ENCODE assay signal across 17 cellular contexts in the genomic region with DNA sequence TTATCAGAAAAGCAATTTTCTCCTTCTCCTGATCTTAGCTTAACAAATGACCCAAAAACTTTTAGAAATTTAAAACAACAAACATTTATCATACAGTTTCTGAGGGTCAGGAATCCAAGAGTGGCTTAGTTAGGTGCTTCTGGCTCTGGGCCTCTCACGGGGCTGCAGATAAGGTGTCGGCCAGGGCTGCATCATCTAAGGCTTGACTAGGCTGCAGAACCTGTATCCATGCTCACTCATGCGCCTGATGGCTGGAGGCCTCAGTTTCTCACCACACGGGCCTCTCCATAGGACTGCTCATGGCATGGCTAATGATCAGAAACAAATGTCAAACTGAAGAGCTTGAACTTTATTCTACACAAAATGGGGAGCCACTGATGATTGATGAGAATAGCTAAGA.
DNase-seq lines count a peak whose midpoint lies in the region; ATAC-seq and TF ChIP-seq lines count a peak whose summit lies in the region.
"Had no signal": no experiment of that assay in that cellular context is flagged by ENCODE, and none has a peak within 500 bp of the region (broad histone marks: within the 10 kb centered on the region; RNA-seq: fewer than 3 reads in every experiment).

No MANE protein-coding gene starts in this region.

- ATAC-seq in IMR-90 (ENCODE audit: low read depth): no peak
- ATAC-seq in esophagus mucosa: peak; percentile 53
- ATAC-seq in effector memory CD8-positive, alpha-beta T cell (replicated peaks): no peak
- ATAC-seq in omental fat pad (ENCODE audit: low FRiP score): no peak

- dilution Hi-C loops in IMR-90 (cut with HindIII; ENCODE audit: low sequenced_read_pairs, unreplicated experiment): no loop called here

- H3K9ac ChIP-seq in IMR-90 (ENCODE audit: low read depth, low read length): no peak overlapping the region
- H3K9ac ChIP-seq: BLaER1, GM23248 had no signal

- 93% methylated on average over 2 of the region's 4 CpGs; no CpG with 5 or more reads in 1 of the 2 experiments for WGBS in IMR-90 (ENCODE audit: extremely low coverage in 2 of 2, insufficient read length in 1 of 2), 2 experiments

- peak overlapping the region; percentile 36 for H3K27ac Mint-ChIP-seq in osteocyte (ENCODE audit: unreplicated experiment)
- peak overlapping the region; percentile 47 for H3K27ac Mint-ChIP-seq in type B pancreatic cell
- no peak overlapping the region for H3K27ac Mint-ChIP-seq in effector memory CD8-positive, alpha-beta T cell
- H3K27ac Mint-ChIP-seq: CD4-positive, alpha-beta memory T cell had no signal

- H3K23ac ChIP-seq in IMR-90 (ENCODE audit: low read depth, low read length): no peak overlapping the region

- peak overlapping the region; percentile 74; the same call in 1 of the 2 replicates for H2BK120ac ChIP-seq in IMR-90 (ENCODE audit: low read depth, low read length)

- H2BK5ac ChIP-seq in IMR-90 (ENCODE audit: low read depth, low read length, poor library complexity, severe bottlenecking): no peak overlapping the region

- peak overlapping the region; percentile 58 for H2BK20ac ChIP-seq in IMR-90 (ENCODE audit: low read depth, low read length)

- peaks cover 13% of the 10 kb centered on the region for H3K4me1 ChIP-seq in IMR-90 (ENCODE audit: control insufficient read depth, insufficient read depth, low read length)
- H3K4me1 ChIP-seq: BLaER1, HAP-1 had no signal

- H3K9me1 ChIP-seq in IMR-90 (ENCODE audit: insufficient read depth, low read length): peaks cover 5% of the 10 kb centered on the region; the same call in 1 of the 2 replicates

- H3K36me3 Mint-ChIP-seq in osteocyte (ENCODE audit: unreplicated experiment) (no peaks in the 10 kb centered on the region), type B pancreatic cell (no peaks in the 10 kb centered on the region)
- H3K36me3 Mint-ChIP-seq in effector memory CD8-positive, alpha-beta T cell (ENCODE audit: insufficient read depth): no peaks in the 10 kb centered on the region
- H3K36me3 Mint-ChIP-seq: CD14-positive monocyte; CD4-positive, alpha-beta memory T cell had no signal

- no peak overlapping the region for H2AK9ac ChIP-seq in IMR-90 (replicated peaks; ENCODE audit: low read depth, low read length, poor library complexity)

- DNase-seq in IMR-90 (no peak), osteocyte (ENCODE audit: extremely low spot score, unreplicated experiment) (no peak), type B pancreatic cell (ENCODE audit: extremely low spot score, unreplicated experiment) (no peak), omental fat pad (ENCODE audit: low spot score) (no peak), NCI-H1694 (lab: John Stamatoyannopoulos, UW) (no peak)
- DNase-seq in effector memory CD8-positive, alpha-beta T cell: no peak
- DNase-seq: 8988T; CD4-positive, alpha-beta memory T cell; DMS153; DMS79; GF-D8; GM23248 had no signal

- no peak overlapping the region for H3K4me2 ChIP-seq in IMR-90 (ENCODE audit: low read depth, low read length)
- H3K4me2 ChIP-seq: BLaER1 had no signal

- H4K91ac ChIP-seq in IMR-90 (ENCODE audit: insufficient read depth, low read depth, low read length): 0 out of 2 replicates have a peak overlapping the region, but pooled peaks have one; percentile 22

- in situ Hi-C loops in IMR-90 (cut with MboI; ENCODE audit: low sequenced_read_pairs): no loop called here

- POLR2A ChIA-PET in IMR-90 (lab: Charles Lee; ENCODE audit: unreplicated experiment): no interaction called here

- peak overlapping the region; percentile 27; the same call in 1 of the 2 replicates for H2AK5ac ChIP-seq in IMR-90 (ENCODE audit: low read depth, low read length)

- BruUV-seq in IMR-90 (replicated peaks; lab: Mats Ljungman, UMichigan): no TSS peak

- H3K4me3 ChIP-seq in IMR-90 (ENCODE audit: insufficient read depth, low read depth, low read length): no peak overlapping the region
- H3K4me3 ChIP-seq: BLaER1, GM23248, HAP-1 had no signal

- no peak overlapping the region for H3K18ac ChIP-seq in IMR-90 (ENCODE audit: low read depth, low read length)

- H3K36me3 ChIP-seq in IMR-90 (ENCODE audit: control insufficient read depth, insufficient read depth, low read length): no peaks in the 10 kb centered on the region
- H3K36me3 ChIP-seq: BLaER1, HAP-1 had no signal

- TF ChIP-seq RAD21 in IMR-90 (IDR thresholded peaks at IDR 0.05; ENCODE audit: low read length): no peak

- H2AFZ ChIP-seq in IMR-90 (replicated peaks; ENCODE audit: low read length, poor library complexity): no peak overlapping the region
- H2AFZ ChIP-seq: GM23248 had no signal

- H3K9me3 Mint-ChIP-seq in osteocyte (ENCODE audit: unreplicated experiment) (peaks cover 10% of the 10 kb centered on the region), type B pancreatic cell (peaks cover 5% of the 10 kb centered on the region)
- no peaks in the 10 kb centered on the region for H3K9me3 Mint-ChIP-seq in effector memory CD8-positive, alpha-beta T cell

- no peaks in the 10 kb centered on the region for H3K79me1 ChIP-seq in IMR-90 (ENCODE audit: low read depth in 1 of 2, low read length in 2 of 2)

- no peak for TF ChIP-seq POLR2A in IMR-90 (IDR thresholded peaks at IDR 0.05; ENCODE audit: low read depth, low read length)

- H3K56ac ChIP-seq in IMR-90 (ENCODE audit: extremely low read depth, insufficient read depth, low read length): no peak overlapping the region

- peaks cover 50% of the 10 kb centered on the region for H3K4me1 Mint-ChIP-seq in osteocyte (ENCODE audit: unreplicated experiment)
- H3K4me1 Mint-ChIP-seq in type B pancreatic cell (ENCODE audit: unreplicated experiment): peaks cover 18% of the 10 kb centered on the region
- peaks cover 4 to 12% of the 10 kb centered on the region in 2 donors for H3K4me1 Mint-ChIP-seq in effector memory CD8-positive, alpha-beta T cell (ENCODE audit: low read depth in 2 of 2)
- H3K4me1 Mint-ChIP-seq: CD4-positive, alpha-beta memory T cell had no signal

- H3K4ac ChIP-seq in IMR-90 (ENCODE audit: low read depth, low read length): peak overlapping the region; percentile 27; the same call in 1 of the 2 replicates

- H2BK15ac ChIP-seq in IMR-90 (ENCODE audit: low read depth, low read length): peak overlapping the region; percentile 11; the same call in 2 of the 3 replicates

- intact Hi-C loops in IMR-90 (cut with micrococcal nuclease): no loop called here

- no peaks in the 10 kb centered on the region for H3K9me3 ChIP-seq in IMR-90 (ENCODE audit: control insufficient read depth, insufficient read depth, low read length)
- H3K9me3 ChIP-seq: BLaER1, HAP-1 had no signal

- TF ChIP-seq CTCF in IMR-90 (conservative IDR thresholded peaks at IDR 0.05; ENCODE audit: low read depth, low read length) (no peak), osteocyte (IDR thresholded peaks at IDR 0.05) (no peak), type B pancreatic cell (conservative IDR thresholded peaks at IDR 0.05) (no peak), omental fat pad (IDR thresholded peaks at IDR 0.05) (no peak)

- no peak overlapping the region for H3K4me3 Mint-ChIP-seq in osteocyte (ENCODE audit: unreplicated experiment)
- no peak overlapping the region for H3K4me3 Mint-ChIP-seq in type B pancreatic cell
- H3K4me3 Mint-ChIP-seq in effector memory CD8-positive, alpha-beta T cell: no peak overlapping the region
- H3K4me3 Mint-ChIP-seq: CD14-positive monocyte; CD4-positive, alpha-beta memory T cell had no signal

- no peak overlapping the region for H3K27ac ChIP-seq in IMR-90 (ENCODE audit: insufficient read depth, low read length)
- H3K27ac ChIP-seq: BLaER1, HL-60 had no signal

- H4K8ac ChIP-seq in IMR-90 (ENCODE audit: low read depth in 2 of 2, low read length in 2 of 2): no peak overlapping the region

- no peak overlapping the region for H4K5ac ChIP-seq in IMR-90 (ENCODE audit: low read depth, low read length)

- no peaks in the 10 kb centered on the region for H4K20me1 ChIP-seq in IMR-90 (ENCODE audit: insufficient read depth, low read length)
- H4K20me1 ChIP-seq: BLaER1 had no signal

- H3K14ac ChIP-seq in IMR-90 (replicated peaks; ENCODE audit: low read depth, low read length): 0 out of 2 replicates have a peak overlapping the region, but pooled peaks have one; percentile 7

- H3K27me3 ChIP-seq in IMR-90 (ENCODE audit: control insufficient read depth, insufficient read depth, low read length): no peaks in the 10 kb centered on the region
- H3K27me3 ChIP-seq: BLaER1 had no signal

- H3K27me3 Mint-ChIP-seq in osteocyte (ENCODE audit: unreplicated experiment) (no peaks in the 10 kb centered on the region), type B pancreatic cell (peaks cover 1% of the 10 kb centered on the region)
- no peaks in the 10 kb centered on the region for H3K27me3 Mint-ChIP-seq in effector memory CD8-positive, alpha-beta T cell

- CTCF ChIA-PET in IMR-90 (lab: Yijun Ruan, JAX): no interaction called here

TF ChIP-seq in IMR-90, 13 proteins besides CTCF, POLR2A, EP300 and RAD21 (continues in another document):
- TF ChIP-seq, protein P1, sequence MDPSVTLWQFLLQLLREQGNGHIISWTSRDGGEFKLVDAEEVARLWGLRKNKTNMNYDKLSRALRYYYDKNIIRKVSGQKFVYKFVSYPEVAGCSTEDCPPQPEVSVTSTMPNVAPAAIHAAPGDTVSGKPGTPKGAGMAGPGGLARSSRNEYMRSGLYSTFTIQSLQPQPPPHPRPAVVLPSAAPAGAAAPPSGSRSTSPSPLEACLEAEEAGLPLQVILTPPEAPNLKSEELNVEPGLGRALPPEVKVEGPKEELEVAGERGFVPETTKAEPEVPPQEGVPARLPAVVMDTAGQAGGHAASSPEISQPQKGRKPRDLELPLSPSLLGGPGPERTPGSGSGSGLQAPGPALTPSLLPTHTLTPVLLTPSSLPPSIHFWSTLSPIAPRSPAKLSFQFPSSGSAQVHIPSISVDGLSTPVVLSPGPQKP (IDR thresholded peaks at IDR 0.05; ENCODE audit: borderline replicate concordance, low read depth, low read length): no peak
- TF ChIP-seq, protein P2, sequence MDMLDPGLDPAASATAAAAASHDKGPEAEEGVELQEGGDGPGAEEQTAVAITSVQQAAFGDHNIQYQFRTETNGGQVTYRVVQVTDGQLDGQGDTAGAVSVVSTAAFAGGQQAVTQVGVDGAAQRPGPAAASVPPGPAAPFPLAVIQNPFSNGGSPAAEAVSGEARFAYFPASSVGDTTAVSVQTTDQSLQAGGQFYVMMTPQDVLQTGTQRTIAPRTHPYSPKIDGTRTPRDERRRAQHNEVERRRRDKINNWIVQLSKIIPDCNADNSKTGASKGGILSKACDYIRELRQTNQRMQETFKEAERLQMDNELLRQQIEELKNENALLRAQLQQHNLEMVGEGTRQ (IDR thresholded peaks at IDR 0.05; ENCODE audit: low read depth, low read length): no peak
- no peak for TF ChIP-seq MXI1 (IDR thresholded peaks at IDR 0.05; ENCODE audit: borderline replicate concordance, low read depth, low read length)
- no peak for TF ChIP-seq SMC3 (IDR thresholded peaks at IDR 0.05; ENCODE audit: low read depth, low read length)
- TF ChIP-seq FOS (IDR thresholded peaks at IDR 0.05; ENCODE audit: low read depth, low read length): no peak
- no peak for TF ChIP-seq CEBPB (IDR thresholded peaks at IDR 0.05; ENCODE audit: low read depth, low read length)
- no peak for TF ChIP-seq MAZ (IDR thresholded peaks at IDR 0.05; ENCODE audit: borderline replicate concordance, low read depth, low read length)
- TF ChIP-seq MAFK (IDR thresholded peaks at IDR 0.05; ENCODE audit: low read depth, low read length): no peak
- TF ChIP-seq CHD1 (IDR thresholded peaks at IDR 0.05; ENCODE audit: low read depth, low read length): no peak
- no peak for TF ChIP-seq RCOR1 (IDR thresholded peaks at IDR 0.05; ENCODE audit: insufficient replicate concordance, low read length)

Comparison
In these comparisons a context has a peak if more than half of its experiments do, and no peak if none do; other contexts are left out.
1. H3K27ac Mint-ChIP-seq: peak in osteocyte (single experiment) and type B pancreatic cell (single experiment); none in effector memory CD8-positive, alpha-beta T cell (0 of 2).